8 cellular contexts compared by ENCODE assay signal in genomic region chr6:27472617-27473400, GRCh38. TPM values are rescaled to one million over a fixed set of nuclear protein-coding genes. Genes with fewer than 3 reads are reported as not detected.
A peak's percentile ranks its signal among the peaks of the same experiment; 100 is the strongest.
DNase-seq lines count a peak whose midpoint lies in the region; ATAC-seq and TF ChIP-seq lines count a peak whose summit lies in the region.

TSS of gene ZNF184 (minus strand) at chr6:27473105. CDS start at chr6:27472294, 811 bp downstream.

- H3K4me1 ChIP-seq in BLaER1 = peaks cover 31% of the 10 kb centered on the region

- ATAC-seq in HG03460 (IDR thresholded peaks at IDR 0.05; ENCODE audit: unreplicated experiment) (peak; percentile 91), left colon (peak; percentile 92)

- DNase-seq in GM19240 (ENCODE audit: insufficient read length, low spot score) = peak; percentile 29
- DNase-seq in NCI-H526 (lab: John Stamatoyannopoulos, UW) = peak; percentile 96 to 98
- peak; percentile 89 for DNase-seq in activated CD4-positive, alpha-beta T cell treated with anti-CD3 and anti-CD28 coated beads for 48 hours
- DNase-seq in coronary artery (ENCODE audit: low spot score) = peak; percentile 98
- peak; percentile 97 to 98 for DNase-seq in left colon
- peak; percentile 86 for DNase-seq in stimulated activated CD4-positive, alpha-beta T cell treated with anti-CD3 and anti-CD28 coated beads, Interleukin-1b, Interleukin-23, amount 100 ng/mL, for 48 hours

- TF ChIP-seq CTCF in coronary artery (IDR thresholded peaks at IDR 0.05) = no peak

- H3K36me3 ChIP-seq in BLaER1 = peaks cover 28% of the 10 kb centered on the region

- H3K4me3 ChIP-seq in BLaER1 (peak within 1 kb of the TSS; percentile 89), coronary artery (peak within 1 kb of the TSS; percentile 86)

- peak within 1 kb of the TSS; percentile 92 for H3K9ac ChIP-seq in BLaER1

- peaks cover 28% of the 10 kb centered on the region for H3K9me3 ChIP-seq in BLaER1

- no peaks in the 10 kb centered on the region for H3K27me3 ChIP-seq in BLaER1

- H3K27ac ChIP-seq in BLaER1 (peak within 1 kb of the TSS; percentile 94), coronary artery (peak within 1 kb of the TSS; percentile 70 to 92)

- no peaks in the 10 kb centered on the region for H4K20me1 ChIP-seq in BLaER1

- intact Hi-C loops in left colon (cut with DNase I, micrococcal nuclease) = loop anchor here in 1 of 2 donors (10.0 kb wide), 1 partner anchor 422 kb away; a partner anchor contains a TSS

- H3K4me2 ChIP-seq in BLaER1 = peak within 1 kb of the TSS; percentile 77

RNA-seq across cellular contexts. Expression of gene ZNF184, which starts in this region (rescaled TPM):
- 1 to 10 TPM; 5.8 to 6.5 TPM for total RNA-seq in left colon

Comparison
In these comparisons a context has a peak if more than half of its experiments do, and no peak if none do; other contexts are left out.
1. Peak in every context shown above with its lines: DNase-seq, ATAC-seq, H3K4me3 ChIP-seq and H3K27ac ChIP-seq.
2. DNase-seq: peak in every context shown above with its lines; median percentile 98 in coronary artery; 98 in left colon; 97 in NCI-H526; 89 in activated CD4-positive, alpha-beta T cell treated with anti-CD3 and anti-CD28 coated beads for 48 hours; 86 in stimulated activated CD4-positive, alpha-beta T cell treated with anti-CD3 and anti-CD28 coated beads, Interleukin-1b, Interleukin-23, amount 100 ng/mL, for 48 hours; 29 in GM19240.